In the genomic region with DNA sequence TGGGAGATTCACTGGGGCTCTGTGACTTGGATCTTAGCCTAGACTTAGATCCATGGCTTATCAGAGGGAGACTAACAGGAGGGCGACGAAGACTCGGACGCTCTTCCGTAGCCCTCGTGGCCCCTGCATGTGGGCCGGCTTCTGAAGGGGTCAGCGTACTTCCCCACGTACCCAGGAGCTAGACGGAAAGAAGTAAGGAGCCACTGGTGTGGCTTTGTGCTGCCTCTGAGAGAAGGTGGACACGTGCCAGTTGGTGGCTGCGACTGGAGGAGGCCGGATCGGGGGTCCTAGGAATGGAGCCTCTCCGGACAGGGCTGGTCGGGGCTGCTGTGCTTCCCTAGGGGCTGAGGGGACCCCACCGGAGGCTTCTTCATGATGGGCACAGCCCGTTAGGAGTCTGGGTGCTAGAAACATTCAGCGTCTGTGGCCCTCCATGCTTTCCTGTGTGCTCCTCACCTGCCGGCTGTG, we compare ENCODE assay signal across 7 cellular contexts. TPM values are rescaled to one million over a fixed set of nuclear protein-coding genes. Genes with fewer than 3 reads are reported as not detected.
DNase-seq lines count a peak whose midpoint lies in the region; ATAC-seq and TF ChIP-seq lines count a peak whose summit lies in the region.

No MANE protein-coding gene starts in this region.

- H3K4me1 Mint-ChIP-seq in T-helper 17 cell, result peaks cover 65% of the 10 kb centered on the region
- peaks cover 7% of the 10 kb centered on the region for H3K4me1 Mint-ChIP-seq in endodermal cell
- peaks cover 75% of the 10 kb centered on the region for H3K4me1 Mint-ChIP-seq in stimulated activated naive CD8-positive, alpha-beta T cell treated with anti-CD3 and anti-CD28 coated beads, Interleukin-15, amount 100 ng/mL, for 72 hours

- no peaks in the 10 kb centered on the region for H3K9me3 Mint-ChIP-seq in endodermal cell
- H3K9me3 Mint-ChIP-seq in stimulated activated naive CD8-positive, alpha-beta T cell treated with anti-CD3 and anti-CD28 coated beads, Interleukin-15, amount 100 ng/mL, for 72 hours, result no peaks in the 10 kb centered on the region

- TF ChIP-seq CTCF in endodermal cell (conservative IDR thresholded peaks at IDR 0.05), result no peak

- H3K27me3 Mint-ChIP-seq in T-helper 17 cell, result no peaks in the 10 kb centered on the region
- H3K27me3 Mint-ChIP-seq in endodermal cell (ENCODE audit: insufficient read depth), result peaks cover 22% of the 10 kb centered on the region
- no peaks in the 10 kb centered on the region for H3K27me3 Mint-ChIP-seq in stimulated activated naive CD8-positive, alpha-beta T cell treated with anti-CD3 and anti-CD28 coated beads, Interleukin-15, amount 100 ng/mL, for 72 hours

- no peak overlapping the region for H3K9ac ChIP-seq in endodermal cell (ENCODE audit: extremely low read depth, low read length, poor library complexity, severe bottlenecking)

- H3K9me3 ChIP-seq in T-helper 17 cell (ENCODE audit: control insufficient read depth, low read length, poor library complexity, severe bottlenecking) (no peaks in the 10 kb centered on the region), endodermal cell (ENCODE audit: control insufficient read depth, low read length) (no peaks in the 10 kb centered on the region)

- H3K27ac Mint-ChIP-seq in T-helper 17 cell (peak overlapping the region; percentile 97), endodermal cell (no peak overlapping the region)
- H3K27ac Mint-ChIP-seq in stimulated activated naive CD8-positive, alpha-beta T cell treated with anti-CD3 and anti-CD28 coated beads, Interleukin-15, amount 100 ng/mL, for 72 hours, result peak overlapping the region; percentile 75 to 81

- DNase-seq in H7, result peak; percentile 36
- DNase-seq in T-helper 17 cell, result no peak
- DNase-seq in endodermal cell, result no peak
- DNase-seq in stimulated activated naive CD8-positive, alpha-beta T cell treated with anti-CD3 and anti-CD28 coated beads, Interleukin-15, amount 100 ng/mL, for 72 hours, result peak in 1 of 2 donors; percentile 7
- DNase-seq in Ammon's horn (ENCODE audit: low spot score), result no peak
- no peak for DNase-seq in hepatic stellate cell (ENCODE audit: low spot score)
- no peak for DNase-seq in OCI-M2 (lab: John Stamatoyannopoulos, UW; ENCODE audit: unreplicated experiment)

- no peaks in the 10 kb centered on the region for H3K4me1 ChIP-seq in endodermal cell (ENCODE audit: control insufficient read depth, insufficient read depth, low read length)

- H3K4me3 ChIP-seq in H7 (ENCODE audit: insufficient read depth, low read depth, low read length), result no peak overlapping the region
- no peak overlapping the region for H3K4me3 ChIP-seq in endodermal cell (ENCODE audit: low read length)

- peak overlapping the region; percentile 95 for H3K4me3 Mint-ChIP-seq in T-helper 17 cell
- H3K4me3 Mint-ChIP-seq in endodermal cell, result peak overlapping the region; percentile 51
- H3K4me3 Mint-ChIP-seq in stimulated activated naive CD8-positive, alpha-beta T cell treated with anti-CD3 and anti-CD28 coated beads, Interleukin-15, amount 100 ng/mL, for 72 hours, result peak overlapping the region; percentile 87 to 92

- H3K36me3 Mint-ChIP-seq in T-helper 17 cell (ENCODE audit: low read depth) (peaks cover 3% of the 10 kb centered on the region), endodermal cell (ENCODE audit: low read depth) (no peaks in the 10 kb centered on the region)

- no peaks in the 10 kb centered on the region for H3K36me3 ChIP-seq in H7 (replicated peaks; ENCODE audit: control insufficient read depth, insufficient read depth, low read length)
- no peaks in the 10 kb centered on the region for H3K36me3 ChIP-seq in endodermal cell (ENCODE audit: control insufficient read depth, insufficient read depth, low read length)

- H3K27me3 ChIP-seq in H7 (ENCODE audit: control insufficient read depth, insufficient read depth, low read length) (peaks cover 11% of the 10 kb centered on the region), endodermal cell (ENCODE audit: control insufficient read depth, insufficient read depth, low read length, poor library complexity, severe bottlenecking) (peaks cover 22% of the 10 kb centered on the region)

- 95 to 98% methylated on average over 20 of the region's 20 CpGs for WGBS in endodermal cell (ENCODE audit: insufficient coverage in 1 of 2, insufficient read length in 1 of 2), 2 experiments

- H3K27ac ChIP-seq in endodermal cell (ENCODE audit: low read depth, low read length), result no peak overlapping the region

- ATAC-seq in T-helper 17 cell, result no peak
- ATAC-seq in stimulated activated naive CD8-positive, alpha-beta T cell treated with anti-CD3 and anti-CD28 coated beads, Interleukin-15, amount 100 ng/mL, for 72 hours, result no peak

RNA-seq across cellular contexts. Expression of a gene that starts 1.0 kb away (rescaled TPM):
- 5.3 and 5.7 TPM in 2 replicates for total RNA-seq in H7 (2014; rRNA removed; shearing (Covaris generic))
- total RNA-seq in T-helper 17 cell, result 10 to 100 TPM; 15.1 to 15.5 TPM
- total RNA-seq in endodermal cell, result 1 to 10 TPM; 2.1 to 3.2 TPM
- polyA plus RNA-seq in endodermal cell (2013, experiment 1 of 2), result 0.57 TPM
- polyA plus RNA-seq in endodermal cell (2013, experiment 2 of 2), result 0.33 TPM
